21 cellular contexts compared by ENCODE assay signal in the genomic region with DNA sequence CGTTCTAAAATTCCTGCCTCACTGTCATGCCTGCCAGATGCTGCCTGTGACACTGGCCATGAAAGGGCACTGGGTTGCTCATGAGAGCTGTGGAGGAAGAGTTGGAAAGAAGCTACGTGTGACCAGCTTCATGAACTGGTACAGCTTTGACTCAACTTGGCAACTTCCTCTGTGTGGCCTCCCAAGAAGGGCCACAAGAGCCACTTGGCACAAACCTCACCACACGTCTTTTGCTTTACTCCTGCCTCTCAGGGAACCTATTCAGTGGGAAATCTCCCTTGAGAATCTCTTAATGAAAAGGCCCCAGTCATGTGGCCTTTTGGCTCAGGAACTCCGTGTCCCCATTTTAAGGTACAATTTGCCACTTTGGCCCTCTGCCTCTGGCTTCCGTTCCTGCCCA.
"Had no signal": no experiment of that assay in that cellular context is flagged by ENCODE, and none has a peak within 500 bp of the region (broad histone marks: within the 10 kb centered on the region; RNA-seq: fewer than 3 reads in every experiment).

No MANE protein-coding gene starts in this region.

- DNase-seq: activated CD4-positive, alpha-beta T cell treated with anti-CD3 and anti-CD28 coated beads for 1 hour; activated CD4-positive, alpha-beta T cell treated with anti-CD3 and anti-CD28 coated beads, Interleukin-2, amount 50 U/mL, for 1 hour; activated CD8-positive, alpha-beta T cell treated with anti-CD3 and anti-CD28 coated beads, Interleukin-2, amount 10 ng/mL, durations not matched to agents 7 days and 5 days; activated gamma-delta T cell treated with Interleukin-2 at 50 U/mL for 16 hours; colonic mucosa; islet precursor cell; left cardiac atrium; mesendoderm; naive B cell; retina; spleen; stimulated activated CD4-positive, alpha-beta T cell treated with anti-CD3 and anti-CD28 coated beads, Interleukin-4, amount 100 ng/mL, for 1 hour; stimulated activated naive CD4-positive, alpha-beta T cell treated with Interleukin-2 at 50 U/mL for 16 hours; upper lobe of left lung; WERI-Rb-1 had no signal

- H3K36me3 Mint-ChIP-seq: activated naive CD4-positive, alpha-beta T cell treated with anti-CD3 and anti-CD28 coated beads, Interleukin-2, amount 50 U/mL, for 24 hours; naive B cell had no signal

- H3K27ac ChIP-seq: breast epithelium, colonic mucosa, hepatocyte, spleen, upper lobe of left lung, WERI-Rb-1 had no signal

- H3K4me3 Mint-ChIP-seq: activated CD8-positive, alpha-beta T cell treated with anti-CD3 and anti-CD28 coated beads, Interleukin-2, amount 10 ng/mL, durations not matched to agents 7 days and 5 days; activated naive CD4-positive, alpha-beta T cell treated with anti-CD3 and anti-CD28 coated beads, Interleukin-2, amount 50 U/mL, for 24 hours; activated T-helper 1 cell treated with anti-CD3 and anti-CD28 coated beads, Interleukin-12 subunit alpha, Interleukin-12 subunit beta, Interleukin-2, Interleukin-4 antibody, amounts not matched to agents 30 ng/mL and 10 ng/mL and 1 ng/mL, durations not matched to agents 14 hours and 24 hours and 36 hours; central memory CD8-positive, alpha-beta T cell; naive B cell had no signal

- H3K9me3 Mint-ChIP-seq: activated naive CD4-positive, alpha-beta T cell treated with anti-CD3 and anti-CD28 coated beads, Interleukin-2, amount 50 U/mL, for 24 hours; activated T-helper 1 cell treated with anti-CD3 and anti-CD28 coated beads, Interleukin-12 subunit alpha, Interleukin-12 subunit beta, Interleukin-2, Interleukin-4 antibody, amounts not matched to agents 30 ng/mL and 10 ng/mL and 1 ng/mL, durations not matched to agents 14 hours and 24 hours and 36 hours; central memory CD8-positive, alpha-beta T cell had no signal

- H3K27ac Mint-ChIP-seq: activated CD8-positive, alpha-beta T cell treated with anti-CD3 and anti-CD28 coated beads, Interleukin-2, amount 10 ng/mL, durations not matched to agents 7 days and 5 days; activated naive CD4-positive, alpha-beta T cell treated with anti-CD3 and anti-CD28 coated beads, Interleukin-2, amount 50 U/mL, for 24 hours; activated T-helper 1 cell treated with anti-CD3 and anti-CD28 coated beads, Interleukin-12 subunit alpha, Interleukin-12 subunit beta, Interleukin-2, Interleukin-4 antibody, amounts not matched to agents 30 ng/mL and 10 ng/mL and 1 ng/mL, durations not matched to agents 14 hours and 24 hours and 36 hours; naive B cell had no signal

- ATAC-seq: activated CD8-positive, alpha-beta T cell treated with anti-CD3 and anti-CD28 coated beads, Interleukin-2, amount 10 ng/mL, durations not matched to agents 7 days and 5 days; left cardiac atrium; SK-N-SH treated with all-trans-retinoic acid at 6 μM for 48 hours had no signal

- H3K4me1 Mint-ChIP-seq: activated naive CD4-positive, alpha-beta T cell treated with anti-CD3 and anti-CD28 coated beads, Interleukin-2, amount 50 U/mL, for 24 hours; central memory CD8-positive, alpha-beta T cell; naive B cell had no signal

- H3K27me3 Mint-ChIP-seq: activated naive CD4-positive, alpha-beta T cell treated with anti-CD3 and anti-CD28 coated beads, Interleukin-2, amount 50 U/mL, for 24 hours had no signal
